Comparison of ENCODE assay signal across 1 cellular context in genomic region chr1:178091986-178092745, GRCh38.
TF ChIP-seq lines count a peak whose summit lies in the region.

No MANE protein-coding gene starts in this region.

TF ChIP-seq in H1, 55 proteins besides CTCF, POLR2A, EP300 and RAD21:
- TF ChIP-seq RFX5 (IDR thresholded peaks at IDR 0.05; ENCODE audit: borderline replicate concordance, low read depth, low read length): no peak
- no peak for TF ChIP-seq SAP30 (IDR thresholded peaks at IDR 0.05; ENCODE audit: insufficient read depth, insufficient replicate concordance, low read length)
- no peak for TF ChIP-seq HDAC2 (IDR thresholded peaks at IDR 0.05; ENCODE audit: borderline replicate concordance in 1 of 2, low read depth in 2 of 2, low read length in 2 of 2)
- TF ChIP-seq KDM4A (IDR thresholded peaks at IDR 0.05; ENCODE audit: low read depth, low read length, severe bottlenecking): no peak
- TF ChIP-seq MAX (IDR thresholded peaks at IDR 0.05): no peak
- no peak for TF ChIP-seq CHD2 (IDR thresholded peaks at IDR 0.05; ENCODE audit: low read length)
- no peak for TF ChIP-seq E2F6 (IDR thresholded peaks at IDR 0.05)
- no peak for TF ChIP-seq RXRA (IDR thresholded peaks at IDR 0.05; ENCODE audit: insufficient read depth, low read depth, low read length)
- TF ChIP-seq CBX5 (IDR thresholded peaks at IDR 0.05; ENCODE audit: low read depth, low read length): no peak
- TF ChIP-seq MAFK (IDR thresholded peaks at IDR 0.05; ENCODE audit: low read depth, low read length): no peak
- no peak for TF ChIP-seq BRCA1 (IDR thresholded peaks at IDR 0.05; ENCODE audit: low read depth, low read length)
- no peak for TF ChIP-seq SP1 (IDR thresholded peaks at IDR 0.05; ENCODE audit: low read depth, low read length)
- TF ChIP-seq ZNF274 (IDR thresholded peaks at IDR 0.05; ENCODE audit: borderline replicate concordance, extremely low read depth, low read length): no peak
- TF ChIP-seq EZH2 (IDR thresholded peaks at IDR 0.05; ENCODE audit: low read depth, low read length, severe bottlenecking): no peak
- no peak for TF ChIP-seq CHD1 (IDR thresholded peaks at IDR 0.05; ENCODE audit: low read depth, low read length)
- TF ChIP-seq NRF1 (IDR thresholded peaks at IDR 0.05; ENCODE audit: low read depth, low read length): no peak
- TF ChIP-seq SP2 (IDR thresholded peaks at IDR 0.05; ENCODE audit: low read length): no peak
- TF ChIP-seq PHF8 (conservative IDR thresholded peaks at IDR 0.05; ENCODE audit: low read depth, low read length): no peak
- TF ChIP-seq EGR1 (IDR thresholded peaks at IDR 0.05; ENCODE audit: borderline replicate concordance, low read depth, low read length): no peak
